16 cellular contexts compared by ENCODE assay signal in genomic region chr4:98603683-98604573, GRCh38. TPM values are rescaled to one million over a fixed set of nuclear protein-coding genes. Genes with fewer than 3 reads are reported as not detected.
DNase-seq lines count a peak whose midpoint lies in the region; ATAC-seq and TF ChIP-seq lines count a peak whose summit lies in the region.
"Had no signal": no experiment of that assay in that cellular context is flagged by ENCODE, and none has a peak within 500 bp of the region (broad histone marks: within the 10 kb centered on the region; RNA-seq: fewer than 3 reads in every experiment).

No MANE protein-coding gene starts in this region.

- peaks cover 50% of the 10 kb centered on the region for H3K36me3 Mint-ChIP-seq in HFFc6 (ENCODE audit: low read depth)

- H3K36me3 ChIP-seq in brain microvascular endothelial cell (replicated peaks) = no peaks in the 10 kb centered on the region
- H3K36me3 ChIP-seq in Peyer's patch = no peaks in the 10 kb centered on the region
- H3K36me3 ChIP-seq: tibial nerve had no signal

- no peak for TF ChIP-seq POLR2A in Peyer's patch (IDR thresholded peaks at IDR 0.05)

- TF ChIP-seq CTCF in HFFc6 (IDR thresholded peaks at IDR 0.05) (no peak), brain microvascular endothelial cell (IDR thresholded peaks at IDR 0.05; ENCODE audit: low read depth, low read length, missing control alignments) (no peak), Peyer's patch (IDR thresholded peaks at IDR 0.05) (no peak)

- peak overlapping the region; percentile 84 for H3K27ac Mint-ChIP-seq in HFFc6
- H3K27ac Mint-ChIP-seq: activated B cell treated with CpG ODN at 0.5 μM for 24 hours, nephron had no signal

- peak overlapping the region; percentile 42 for H3K27ac ChIP-seq in brain microvascular endothelial cell
- H3K27ac ChIP-seq in Peyer's patch = no peak overlapping the region

- H3K27me3 ChIP-seq in brain microvascular endothelial cell (replicated peaks) (no peaks in the 10 kb centered on the region), Peyer's patch (no peaks in the 10 kb centered on the region)
- H3K27me3 ChIP-seq: tibial nerve had no signal

- peak; percentile 66 to 69 for ATAC-seq in activated CD4-positive, CD25-positive, alpha-beta regulatory T cell treated with anti-CD3 and anti-CD28 coated beads, Interleukin-2, amount 50 U/mL, for 24 hours
- ATAC-seq in HG03135 (IDR thresholded peaks at IDR 0.05; ENCODE audit: unreplicated experiment) = no peak

- H3K4me3 ChIP-seq in brain microvascular endothelial cell (ENCODE audit: low read depth, low read length) = no peak overlapping the region
- no peak overlapping the region for H3K4me3 ChIP-seq in Peyer's patch
- H3K4me3 ChIP-seq: tibial nerve had no signal

- in situ Hi-C loops in brain microvascular endothelial cell (cut with HindIII; ENCODE audit: low pct_ligation_motif_present, low sequenced_read_pairs) = no loop called here

- H3K9me3 ChIP-seq in Peyer's patch = no peaks in the 10 kb centered on the region

- no peaks in the 10 kb centered on the region; the same call in 1 of the 2 replicates for H3K27me3 Mint-ChIP-seq in HFFc6 (ENCODE audit: insufficient read depth)

- peaks cover 80% of the 10 kb centered on the region for H3K4me1 Mint-ChIP-seq in HFFc6 (ENCODE audit: low read depth)

- no peaks in the 10 kb centered on the region for H3K4me1 ChIP-seq in Peyer's patch

- peak overlapping the region; percentile 58 for H3K4me3 Mint-ChIP-seq in HFFc6
- H3K4me3 Mint-ChIP-seq: activated B cell treated with CpG ODN at 0.5 μM for 24 hours, nephron had no signal

- no peak for DNase-seq in activated CD4-positive, CD25-positive, alpha-beta regulatory T cell (lab: John Stamatoyannopoulos, UW)
- DNase-seq in HFFc6 (peak; percentile 41), brain microvascular endothelial cell (peak; percentile 54), putamen (ENCODE audit: low spot score) (peak; percentile 67), CD1c-positive myeloid dendritic cell (ENCODE audit: extremely low spot score) (no peak), Peyer's patch (no peak)
- DNase-seq: 8988T; activated B cell treated with CpG ODN at 0.5 μM for 24 hours; immature natural killer cell; KG1; NCI-H2171; stimulated activated CD4-positive, alpha-beta T cell treated with anti-CD3 and anti-CD28 coated beads, Interleukin-4, amount 100 ng/mL, for 4 hours had no signal

- H3K9me3 Mint-ChIP-seq in HFFc6 = peaks cover 26% of the 10 kb centered on the region
- H3K9me3 Mint-ChIP-seq: immature natural killer cell had no signal

RNA-seq across cellular contexts. Expression of gene TSPAN5, which starts 54.5 kb away (rescaled TPM):
- total RNA-seq in HFFc6 (2021; fragmentation: NEBNext Ultra II Directional; extraction: Animal tissue kit (Norgen Biotek cat#: 25700)) = 10 to 100 TPM; 59.6 to 75.4 (median 67.6) TPM
- 1 to 10 TPM; 2.1 to 5.8 (median 3.8) TPM for total RNA-seq in Peyer's patch

Comparison
In these comparisons a context has a peak if more than half of its experiments do, and no peak if none do; other contexts are left out.
1. DNase-seq: peak in HFFc6 (single experiment), brain microvascular endothelial cell (single experiment) and putamen (single experiment); none in activated CD4-positive, CD25-positive, alpha-beta regulatory T cell (0 of 4), CD1c-positive myeloid dendritic cell (single experiment) and Peyer's patch (0 of 3).
2. RNA of gene TSPAN5, which starts 54.5 kb away (total RNA-seq): 59.6 to 75.4 TPM in HFFc6; 2.1 to 5.8 TPM in Peyer's patch; every median in the first group is over 4 times any median in the second.